8 cellular contexts compared by ENCODE assay signal in genomic region chr1:26541816-26542711, GRCh38. TPM values are rescaled to one million over a fixed set of nuclear protein-coding genes. Genes with fewer than 3 reads are reported as not detected.
DNase-seq lines count a peak whose midpoint lies in the region; ATAC-seq and TF ChIP-seq lines count a peak whose summit lies in the region.

No MANE protein-coding gene starts in this region.

- H3K9me3 ChIP-seq in mesodermal cell (ENCODE audit: control insufficient read depth, low read length), result no peaks in the 10 kb centered on the region

- no peaks in the 10 kb centered on the region for H3K9me3 Mint-ChIP-seq in activated CD4-positive, alpha-beta T cell treated with anti-CD3 and anti-CD28 coated beads, Interleukin-2, amount 10 ng/mL, durations not matched to agents 7 days and 5 days

- 66 to 73% methylated on average over 9 to 16 of the region's 18 CpGs for WGBS in mesodermal cell (ENCODE audit: insufficient coverage in 2 of 2), 2 experiments

- peak overlapping the region; percentile 95 for H3K27ac Mint-ChIP-seq in activated CD4-positive, alpha-beta T cell treated with anti-CD3 and anti-CD28 coated beads, Interleukin-2, amount 10 ng/mL, durations not matched to agents 7 days and 5 days

- ATAC-seq in GM21825 (IDR thresholded peaks at IDR 0.05; ENCODE audit: unreplicated experiment), result peak; percentile 52

- DNase-seq in GM10266 (ENCODE audit: extremely low spot score), result peak; percentile 85
- DNase-seq in M059J (ENCODE audit: low read depth), result peak; percentile 22
- DNase-seq in activated CD4-positive, alpha-beta T cell treated with anti-CD3 and anti-CD28 coated beads, Interleukin-2, amount 10 ng/mL, durations not matched to agents 7 days and 5 days, result peak; percentile 83
- DNase-seq in dorsolateral prefrontal cortex, result peak in 8 of 10 donors; percentile 39 to 71 (median 64)
- DNase-seq in stimulated activated CD8-positive, alpha-beta memory T cell treated with anti-CD3 and anti-CD28 coated beads, Interleukin-4, amount 100 ng/mL, for 48 hours, result peak; percentile 90
- DNase-seq in dedifferentiated amniotic fluid mesenchymal stem cell (ENCODE audit: extremely low spot score), result no peak

- POLR2A ChIA-PET in activated CD4-positive, alpha-beta T cell treated with anti-CD3 and anti-CD28 coated beads, Interleukin-2, amount 10 ng/mL, durations not matched to agents 7 days and 5 days (lab: Charles Lee), result interaction anchor here (0.6 to 1.2 kb wide), 3 partner anchors 13 to 276 kb away, joined by 3 to 5 read pairs (median 3); partner anchors contain the start of gene RPS6KA1

- peaks cover 93% of the 10 kb centered on the region for H3K4me1 Mint-ChIP-seq in activated CD4-positive, alpha-beta T cell treated with anti-CD3 and anti-CD28 coated beads, Interleukin-2, amount 10 ng/mL, durations not matched to agents 7 days and 5 days

- peak; percentile 60 for TF ChIP-seq CTCF in GM10266 (IDR thresholded peaks at IDR 0.05; ENCODE audit: control insufficient read depth, insufficient read depth, low read depth, missing control alignments)
- peak in 29 of 56 donors; percentile 7 to 60 (median 34) for TF ChIP-seq CTCF in dorsolateral prefrontal cortex (IDR thresholded peaks at IDR 0.05 in 54 of 56, conservative IDR thresholded peaks at IDR 0.05 in 2 of 56; ENCODE audit: low read depth in 1 of 56, partially characterized antibody in 56 of 56)

- peaks cover 36% of the 10 kb centered on the region for H3K36me3 Mint-ChIP-seq in activated CD4-positive, alpha-beta T cell treated with anti-CD3 and anti-CD28 coated beads, Interleukin-2, amount 10 ng/mL, durations not matched to agents 7 days and 5 days (ENCODE audit: low read depth)

- H3K4me3 ChIP-seq in dorsolateral prefrontal cortex (peak overlapping the region in 14 of 59 donors; percentile 35 to 54 (median 47)), mesodermal cell (ENCODE audit: extremely low read depth, insufficient read depth, low read length, poor library complexity, severe bottlenecking) (no peak overlapping the region)

- H3K4me3 Mint-ChIP-seq in activated CD4-positive, alpha-beta T cell treated with anti-CD3 and anti-CD28 coated beads, Interleukin-2, amount 10 ng/mL, durations not matched to agents 7 days and 5 days, result peak overlapping the region; percentile 76

- intact Hi-C loops in dorsolateral prefrontal cortex (cut with DNase I), result no loop called here

- peaks cover 23% of the 10 kb centered on the region for H3K36me3 ChIP-seq in mesodermal cell (ENCODE audit: control insufficient read depth, insufficient read depth, low read length)

- no peaks in the 10 kb centered on the region for H3K27me3 Mint-ChIP-seq in activated CD4-positive, alpha-beta T cell treated with anti-CD3 and anti-CD28 coated beads, Interleukin-2, amount 10 ng/mL, durations not matched to agents 7 days and 5 days

- no peaks in the 10 kb centered on the region for H3K27me3 ChIP-seq in dorsolateral prefrontal cortex

- H3K27ac ChIP-seq in dorsolateral prefrontal cortex (peak overlapping the region; percentile 60 to 95 (median 88)), mesodermal cell (ENCODE audit: low read depth, low read length, severe bottlenecking) (peak overlapping the region; percentile 39)

- CTCF ChIA-PET in activated CD4-positive, alpha-beta T cell treated with anti-CD3 and anti-CD28 coated beads, Interleukin-2, amount 10 ng/mL, durations not matched to agents 7 days and 5 days (lab: Charles Lee), result interaction anchor here (0.7 to 5.7 kb wide), 16 partner anchors 9 to 202 kb away, joined by 3 to 121 read pairs (median 4); partner anchors contain the start of gene RPS6KA1

- H3K4me1 ChIP-seq in mesodermal cell (ENCODE audit: control insufficient read depth, insufficient read depth, low read length, poor library complexity, severe bottlenecking), result peaks cover 41% of the 10 kb centered on the region

RNA-seq across cellular contexts. Expression of gene RPS6KA1, which starts 12.5 kb away (rescaled TPM):
- total RNA-seq in M059J (2014; rRNA removed; shearing (Covaris generic)), result 24.8 and 34.2 TPM in 2 replicates
- total RNA-seq in activated CD4-positive, alpha-beta T cell treated with anti-CD3 and anti-CD28 coated beads, Interleukin-2, amount 10 ng/mL, durations not matched to agents 7 days and 5 days, result 100 to 1,000 TPM; 192 to 199 TPM
- 10 to 100 TPM; 11.3 to 46.0 (median 22.5) TPM for total RNA-seq in dorsolateral prefrontal cortex
- polyA plus RNA-seq in mesodermal cell (2013, experiment 1 of 2), result 31.4 TPM
- 26.2 TPM for polyA plus RNA-seq in mesodermal cell (2013, experiment 2 of 2)
